In genomic region chr13:42680748-42681147, GRCh38 we compare ENCODE assay signal across 31 cellular contexts.
"Had no signal": no experiment of that assay in that cellular context is flagged by ENCODE, and none has a peak within 500 bp of the region (broad histone marks: within the 10 kb centered on the region; RNA-seq: fewer than 3 reads in every experiment).

No MANE protein-coding gene starts in this region.

- H3K36me3 ChIP-seq: ascending aorta, breast epithelium, cardiac muscle cell, colonic mucosa, esophagus squamous epithelium, gastroesophageal sphincter, heart right ventricle had no signal

- H3K27ac Mint-ChIP-seq: activated CD4-positive, alpha-beta memory T cell treated with anti-CD3 and anti-CD28 coated beads for 36 hours; activated CD4-positive, alpha-beta T cell treated with anti-CD3 and anti-CD28 coated beads for 36 hours; activated CD4-positive, alpha-beta T cell treated with anti-CD3 and anti-CD28 coated beads, Interleukin-2, amount 10 ng/mL, durations not matched to agents 24 days and 14 days; activated CD8-positive, alpha-beta memory T cell treated with anti-CD3 and anti-CD28 coated beads, Interleukin-2, amount 10 ng/mL, durations not matched to agents 7 days and 5 days; activated CD8-positive, alpha-beta T cell treated with anti-CD3 and anti-CD28 coated beads, Interleukin-2, amount 10 ng/mL, durations not matched to agents 7 days and 5 days; activated naive CD4-positive, alpha-beta T cell treated with anti-CD3 and anti-CD28 coated beads, Interleukin-2, amount 10 ng/mL, durations not matched to agents 7 days and 5 days; activated naive CD8-positive, alpha-beta T cell treated with anti-CD3 and anti-CD28 coated beads, Interleukin-2, amount 10 ng/mL, durations not matched to agents 7 days and 5 days; activated T-cell treated with anti-CD3 and anti-CD28 coated beads, Interleukin-2, amount 50 U/mL, for 24 hours; activated T-cell treated with anti-CD3 and anti-CD28 coated beads, Interleukin-2, amount 50 U/mL, for 72 hours; brain; T-helper 2 cell treated with Interferon-gamma antibody and Interleukin-4, amounts not matched to agents 5 μg/mL and 100 μg/mL, for 36 hours had no signal

- H3K4me1 Mint-ChIP-seq: activated CD4-positive, alpha-beta T cell treated with anti-CD3 and anti-CD28 coated beads for 36 hours; activated CD4-positive, alpha-beta T cell treated with anti-CD3 and anti-CD28 coated beads, Interleukin-2, amount 10 ng/mL, durations not matched to agents 24 days and 14 days; activated CD8-positive, alpha-beta memory T cell treated with anti-CD3 and anti-CD28 coated beads, Interleukin-2, amount 10 ng/mL, durations not matched to agents 7 days and 5 days; activated naive CD4-positive, alpha-beta T cell treated with anti-CD3 and anti-CD28 coated beads, Interleukin-2, amount 10 ng/mL, durations not matched to agents 7 days and 5 days; activated naive CD8-positive, alpha-beta T cell treated with anti-CD3 and anti-CD28 coated beads, Interleukin-2, amount 10 ng/mL, durations not matched to agents 7 days and 5 days; brain had no signal

- H3K27me3 ChIP-seq: ascending aorta, breast epithelium, cardiac muscle cell, colonic mucosa, gastroesophageal sphincter, heart right ventricle, hepatocyte had no signal

- H3K4me3 ChIP-seq: ascending aorta, breast epithelium, cardiac muscle cell, colonic mucosa, esophagus squamous epithelium, gastroesophageal sphincter, heart right ventricle, hepatocyte had no signal

- H3K9me3 Mint-ChIP-seq: activated CD4-positive, alpha-beta memory T cell treated with anti-CD3 and anti-CD28 coated beads for 36 hours; activated CD4-positive, alpha-beta T cell treated with anti-CD3 and anti-CD28 coated beads, Interleukin-2, amount 10 ng/mL, durations not matched to agents 24 days and 14 days; activated naive CD4-positive, alpha-beta T cell treated with anti-CD3 and anti-CD28 coated beads, Interleukin-2, amount 10 ng/mL, durations not matched to agents 7 days and 5 days; activated naive CD4-positive, alpha-beta T cell treated with anti-CD3 and anti-CD28 coated beads, Interleukin-2, amount 50 U/mL, for 72 hours; activated naive CD8-positive, alpha-beta T cell treated with anti-CD3 and anti-CD28 coated beads, Interleukin-2, amount 10 ng/mL, durations not matched to agents 7 days and 5 days; activated T-cell treated with anti-CD3 and anti-CD28 coated beads, Interleukin-2, amount 50 U/mL, for 24 hours; activated T-cell treated with anti-CD3 and anti-CD28 coated beads, Interleukin-2, amount 50 U/mL, for 72 hours; T-helper 2 cell treated with Interferon-gamma antibody and Interleukin-4, amounts not matched to agents 5 μg/mL and 100 μg/mL, for 36 hours had no signal

- H3K4me3 Mint-ChIP-seq: activated CD4-positive, alpha-beta memory T cell treated with anti-CD3 and anti-CD28 coated beads for 36 hours; activated CD4-positive, alpha-beta T cell treated with anti-CD3 and anti-CD28 coated beads for 36 hours; activated CD4-positive, alpha-beta T cell treated with anti-CD3 and anti-CD28 coated beads, Interleukin-2, amount 10 ng/mL, durations not matched to agents 24 days and 14 days; activated CD8-positive, alpha-beta memory T cell treated with anti-CD3 and anti-CD28 coated beads, Interleukin-2, amount 10 ng/mL, durations not matched to agents 7 days and 5 days; activated CD8-positive, alpha-beta T cell treated with anti-CD3 and anti-CD28 coated beads, Interleukin-2, amount 10 ng/mL, durations not matched to agents 7 days and 5 days; activated naive CD4-positive, alpha-beta T cell treated with anti-CD3 and anti-CD28 coated beads, Interleukin-2, amount 10 ng/mL, durations not matched to agents 7 days and 5 days; activated naive CD8-positive, alpha-beta T cell treated with anti-CD3 and anti-CD28 coated beads, Interleukin-2, amount 10 ng/mL, durations not matched to agents 7 days and 5 days; activated T-cell treated with anti-CD3 and anti-CD28 coated beads, Interleukin-2, amount 50 U/mL, for 24 hours; activated T-cell treated with anti-CD3 and anti-CD28 coated beads, Interleukin-2, amount 50 U/mL, for 72 hours; brain; T-helper 2 cell treated with Interferon-gamma antibody and Interleukin-4, amounts not matched to agents 5 μg/mL and 100 μg/mL, for 36 hours had no signal

- DNase-seq: activated CD4-positive, alpha-beta memory T cell treated with anti-CD3 and anti-CD28 coated beads for 36 hours; activated CD4-positive, alpha-beta T cell treated with anti-CD3 and anti-CD28 coated beads for 36 hours; activated CD4-positive, alpha-beta T cell treated with anti-CD3 and anti-CD28 coated beads, Interleukin-2, amount 10 ng/mL, durations not matched to agents 24 days and 14 days; activated CD4-positive, CD25-positive, alpha-beta regulatory T cell; activated CD4-positive, CD25-positive, alpha-beta regulatory T cell treated with anti-CD3 and anti-CD28 coated beads, Interleukin-2, amount 50 U/mL, for 72 hours; activated CD8-positive, alpha-beta memory T cell treated with anti-CD3 and anti-CD28 coated beads, Interleukin-2, amount 10 ng/mL, durations not matched to agents 7 days and 5 days; activated CD8-positive, alpha-beta memory T cell treated with anti-CD3 and anti-CD28 coated beads, Interleukin-2, amount 50 U/mL, for 4 hours; activated CD8-positive, alpha-beta T cell treated with anti-CD3 and anti-CD28 coated beads, Interleukin-2, amount 10 ng/mL, durations not matched to agents 7 days and 5 days; activated gamma-delta T cell; activated naive CD4-positive, alpha-beta T cell; activated naive CD4-positive, alpha-beta T cell treated with anti-CD3 and anti-CD28 coated beads, Interleukin-2, amount 10 ng/mL, durations not matched to agents 7 days and 5 days; activated naive CD8-positive, alpha-beta T cell treated with anti-CD3 and anti-CD28 coated beads, Interleukin-2, amount 10 ng/mL, durations not matched to agents 7 days and 5 days; activated T-cell treated with anti-CD3 and anti-CD28 coated beads, Interleukin-2, amount 50 U/mL, for 24 hours; activated T-cell treated with anti-CD3 and anti-CD28 coated beads, Interleukin-2, amount 50 U/mL, for 72 hours; central memory CD4-positive, alpha-beta T cell; cerebellar nuclear complex; colonic mucosa; effector CD8-positive, alpha-beta T cell; esophagus squamous epithelium; foreskin melanocyte; heart right ventricle; T1000 had no signal

- H3K4me1 ChIP-seq: ascending aorta, breast epithelium, colonic mucosa, esophagus squamous epithelium, gastroesophageal sphincter had no signal

- H3K79me2 ChIP-seq: hepatocyte had no signal

- ATAC-seq: activated CD4-positive, alpha-beta T cell treated with anti-CD3 and anti-CD28 coated beads for 36 hours; activated CD8-positive, alpha-beta memory T cell treated with anti-CD3 and anti-CD28 coated beads, Interleukin-2, amount 10 ng/mL, durations not matched to agents 7 days and 5 days; activated CD8-positive, alpha-beta T cell treated with anti-CD3 and anti-CD28 coated beads, Interleukin-2, amount 10 ng/mL, durations not matched to agents 7 days and 5 days; activated naive CD4-positive, alpha-beta T cell treated with anti-CD3 and anti-CD28 coated beads, Interleukin-2, amount 50 U/mL, for 72 hours; activated T-cell treated with anti-CD3 and anti-CD28 coated beads, Interleukin-2, amount 50 U/mL, for 72 hours; gastroesophageal sphincter; heart right ventricle had no signal

- H3K36me3 Mint-ChIP-seq: activated CD4-positive, alpha-beta memory T cell treated with anti-CD3 and anti-CD28 coated beads for 36 hours; activated CD8-positive, alpha-beta memory T cell treated with anti-CD3 and anti-CD28 coated beads, Interleukin-2, amount 10 ng/mL, durations not matched to agents 7 days and 5 days; activated naive CD4-positive, alpha-beta T cell treated with anti-CD3 and anti-CD28 coated beads, Interleukin-2, amount 10 ng/mL, durations not matched to agents 7 days and 5 days; activated naive CD4-positive, alpha-beta T cell treated with anti-CD3 and anti-CD28 coated beads, Interleukin-2, amount 50 U/mL, for 72 hours; activated naive CD8-positive, alpha-beta T cell treated with anti-CD3 and anti-CD28 coated beads, Interleukin-2, amount 10 ng/mL, durations not matched to agents 7 days and 5 days; brain had no signal

- H3K4me2 ChIP-seq: hepatocyte had no signal

- H3K27ac ChIP-seq: ascending aorta, breast epithelium, cardiac muscle cell, colonic mucosa, epithelial cell of prostate, esophagus squamous epithelium, gastroesophageal sphincter, heart right ventricle, hepatocyte had no signal

- H2AFZ ChIP-seq: hepatocyte had no signal
